Comparison of ENCODE assay signal across 20 cellular contexts in genomic region chr15:37594431-37594830, GRCh38.
"Had no signal": no experiment of that assay in that cellular context is flagged by ENCODE, and none has a peak within 500 bp of the region (broad histone marks: within the 10 kb centered on the region; RNA-seq: fewer than 3 reads in every experiment).

No MANE protein-coding gene starts in this region.

- H3K4me1 ChIP-seq: heart left ventricle, prostate gland, upper lobe of right lung had no signal

- H3K9me3 Mint-ChIP-seq: activated CD4-positive, alpha-beta T cell treated with anti-CD3 and anti-CD28 coated beads, Interleukin-2, amount 10 ng/mL, durations not matched to agents 24 days and 14 days; activated CD8-positive, alpha-beta T cell treated with anti-CD3 and anti-CD28 coated beads for 36 hours; activated naive CD4-positive, alpha-beta T cell treated with anti-CD3 and anti-CD28 coated beads, Interleukin-2, amount 10 ng/mL, durations not matched to agents 7 days and 5 days; endodermal cell had no signal

- H3K27ac ChIP-seq: coronary artery, heart left ventricle, neutrophil, ovary, prostate gland, upper lobe of right lung had no signal

- H3K27ac Mint-ChIP-seq: activated CD4-positive, alpha-beta T cell treated with anti-CD3 and anti-CD28 coated beads, Interleukin-2, amount 10 ng/mL, durations not matched to agents 24 days and 14 days; activated CD8-positive, alpha-beta memory T cell treated with anti-CD3 and anti-CD28 coated beads, Interleukin-2, amount 10 ng/mL, durations not matched to agents 7 days and 5 days; activated CD8-positive, alpha-beta T cell treated with anti-CD3 and anti-CD28 coated beads for 36 hours; activated naive CD4-positive, alpha-beta T cell treated with anti-CD3 and anti-CD28 coated beads, Interleukin-2, amount 10 ng/mL, durations not matched to agents 7 days and 5 days; endodermal cell; natural killer cell had no signal

- FAIRE-seq: bronchial epithelial cell had no signal

- H3K36me3 Mint-ChIP-seq: activated CD8-positive, alpha-beta memory T cell treated with anti-CD3 and anti-CD28 coated beads, Interleukin-2, amount 10 ng/mL, durations not matched to agents 7 days and 5 days; activated naive CD4-positive, alpha-beta T cell treated with anti-CD3 and anti-CD28 coated beads, Interleukin-2, amount 10 ng/mL, durations not matched to agents 7 days and 5 days; natural killer cell had no signal

- H3K36me3 ChIP-seq: heart left ventricle, neutrophil, ovary, prostate gland, upper lobe of right lung had no signal

- H3K27me3 Mint-ChIP-seq: activated CD4-positive, alpha-beta T cell treated with anti-CD3 and anti-CD28 coated beads, Interleukin-2, amount 10 ng/mL, durations not matched to agents 24 days and 14 days; activated CD8-positive, alpha-beta memory T cell treated with anti-CD3 and anti-CD28 coated beads, Interleukin-2, amount 10 ng/mL, durations not matched to agents 7 days and 5 days; activated CD8-positive, alpha-beta T cell treated with anti-CD3 and anti-CD28 coated beads for 36 hours; activated naive CD4-positive, alpha-beta T cell treated with anti-CD3 and anti-CD28 coated beads, Interleukin-2, amount 10 ng/mL, durations not matched to agents 7 days and 5 days had no signal

- H3K4me1 Mint-ChIP-seq: activated CD4-positive, alpha-beta T cell treated with anti-CD3 and anti-CD28 coated beads, Interleukin-2, amount 10 ng/mL, durations not matched to agents 24 days and 14 days; activated CD8-positive, alpha-beta memory T cell treated with anti-CD3 and anti-CD28 coated beads, Interleukin-2, amount 10 ng/mL, durations not matched to agents 7 days and 5 days; activated naive CD4-positive, alpha-beta T cell treated with anti-CD3 and anti-CD28 coated beads, Interleukin-2, amount 10 ng/mL, durations not matched to agents 7 days and 5 days; natural killer cell had no signal

- H3K4me3 ChIP-seq: coronary artery, heart left ventricle, ovary, prostate gland, upper lobe of right lung had no signal

- H3K27me3 ChIP-seq: neutrophil, ovary, upper lobe of right lung had no signal

- H3K4me3 Mint-ChIP-seq: activated CD4-positive, alpha-beta T cell treated with anti-CD3 and anti-CD28 coated beads, Interleukin-2, amount 10 ng/mL, durations not matched to agents 24 days and 14 days; activated CD8-positive, alpha-beta memory T cell treated with anti-CD3 and anti-CD28 coated beads, Interleukin-2, amount 10 ng/mL, durations not matched to agents 7 days and 5 days; activated CD8-positive, alpha-beta T cell treated with anti-CD3 and anti-CD28 coated beads for 36 hours; activated naive CD4-positive, alpha-beta T cell treated with anti-CD3 and anti-CD28 coated beads, Interleukin-2, amount 10 ng/mL, durations not matched to agents 7 days and 5 days; endodermal cell; natural killer cell had no signal

- H3K9me3 ChIP-seq: heart left ventricle, neutrophil, ovary, prostate gland, upper lobe of right lung had no signal

- DNase-seq: activated CD4-positive, alpha-beta T cell treated with anti-CD3 and anti-CD28 coated beads, Interleukin-2, amount 10 ng/mL, durations not matched to agents 24 days and 14 days; activated CD8-positive, alpha-beta memory T cell treated with anti-CD3 and anti-CD28 coated beads, Interleukin-2, amount 10 ng/mL, durations not matched to agents 7 days and 5 days; activated CD8-positive, alpha-beta T cell treated with anti-CD3 and anti-CD28 coated beads for 36 hours; activated effector memory CD4-positive, alpha-beta T cell treated with anti-CD3 and anti-CD28 coated beads, Interleukin-2, amount 50 U/mL, for 16 hours; activated naive CD4-positive, alpha-beta T cell treated with anti-CD3 and anti-CD28 coated beads, Interleukin-2, amount 10 ng/mL, durations not matched to agents 7 days and 5 days; activated T-cell treated with anti-CD3 and anti-CD28 coated beads for 4 hours; amygdala; cerebellar nuclear complex; endodermal cell; heart left ventricle; midbrain; natural killer cell; ovary; stimulated activated CD4-positive, alpha-beta T cell treated with anti-CD3 and anti-CD28 coated beads, Interleukin-4, amount 100 ng/mL, for 24 hours; stimulated activated naive CD8-positive, alpha-beta T cell treated with anti-CD3 and anti-CD28 coated beads, Interleukin-15, Interleukin-2, amounts not matched to agents 100 U/mL and 50 U/mL, for 24 hours; upper lobe of right lung had no signal
